ENCODE assay signal across 1 cellular context in the genomic region with DNA sequence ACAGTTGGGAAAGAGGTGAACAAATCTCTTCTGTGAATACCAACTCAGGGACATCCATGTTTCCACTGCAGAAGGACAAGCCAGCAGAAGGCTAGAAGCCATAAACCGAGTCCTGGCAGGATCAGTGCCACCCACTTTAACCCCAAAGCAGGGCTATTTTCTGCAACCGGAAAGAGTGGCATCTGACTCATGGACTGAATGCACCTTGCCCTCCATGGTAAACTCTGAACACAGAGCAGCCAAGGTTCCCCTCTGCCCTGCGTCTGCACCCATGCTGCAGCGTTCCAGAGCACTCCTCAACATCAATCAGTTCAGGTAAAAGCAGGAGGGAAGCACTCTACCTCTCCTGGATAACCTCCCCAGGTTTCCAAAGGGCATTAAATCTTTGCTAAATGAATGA.
TF ChIP-seq lines count a peak whose summit lies in the region.

No MANE protein-coding gene starts in this region.

TF ChIP-seq in WTC11, 78 proteins besides CTCF, POLR2A, EP300 and RAD21 (continued from another document):
- TF ChIP-seq PREB (CRISPR knock-in tag; IDR thresholded peaks at IDR 0.05; ENCODE audit: borderline replicate concordance) (no peak), IRF2 (CRISPR knock-in tag; IDR thresholded peaks at IDR 0.05; ENCODE audit: borderline replicate concordance, low read depth) (no peak)
